27 cellular contexts compared by ENCODE assay signal in genomic region chr10:4170181-4170580, GRCh38.
"Had no signal": no experiment of that assay in that cellular context is flagged by ENCODE, and none has a peak within 500 bp of the region (broad histone marks: within the 10 kb centered on the region; RNA-seq: fewer than 3 reads in every experiment).

No MANE protein-coding gene starts in this region.

- H3K9me3 ChIP-seq: ascending aorta, body of pancreas, MG63 had no signal

- H3K27ac Mint-ChIP-seq: activated CD8-positive, alpha-beta T cell treated with anti-CD3 and anti-CD28 coated beads, Interleukin-2, amount 10 ng/mL, durations not matched to agents 7 days and 5 days; activated naive CD8-positive, alpha-beta T cell treated with anti-CD3 and anti-CD28 coated beads, Interleukin-2, amount 50 U/mL, for 24 hours; T-helper 17 cell; WTC11 had no signal

- H3K27me3 Mint-ChIP-seq: T-helper 17 cell had no signal

- H3K27ac ChIP-seq: ascending aorta, body of pancreas had no signal

- ATAC-seq: activated CD8-positive, alpha-beta T cell treated with anti-CD3 and anti-CD28 coated beads, Interleukin-2, amount 10 ng/mL, durations not matched to agents 7 days and 5 days; activated naive CD8-positive, alpha-beta T cell treated with anti-CD3 and anti-CD28 coated beads, Interleukin-2, amount 50 U/mL, for 24 hours; body of pancreas; T-helper 17 cell; WTC11 had no signal

- H3K27me3 ChIP-seq: ascending aorta, body of pancreas, MG63 had no signal

- H3K4me3 Mint-ChIP-seq: activated CD8-positive, alpha-beta T cell treated with anti-CD3 and anti-CD28 coated beads, Interleukin-2, amount 10 ng/mL, durations not matched to agents 7 days and 5 days; activated naive CD8-positive, alpha-beta T cell treated with anti-CD3 and anti-CD28 coated beads, Interleukin-2, amount 50 U/mL, for 24 hours; T-helper 17 cell; WTC11 had no signal

- H3K4me1 Mint-ChIP-seq: activated naive CD8-positive, alpha-beta T cell treated with anti-CD3 and anti-CD28 coated beads, Interleukin-2, amount 50 U/mL, for 24 hours; T-helper 17 cell had no signal

- H3K4me1 ChIP-seq: ascending aorta, body of pancreas had no signal

- H3K36me3 ChIP-seq: ascending aorta, MG63 had no signal

- FAIRE-seq: RCC 7860 had no signal

- DNase-seq: activated CD4-positive, alpha-beta T cell treated with anti-CD3 and anti-CD28 coated beads for 48 hours; activated CD4-positive, alpha-beta T cell treated with anti-CD3 and anti-CD28 coated beads, Interleukin-2, amount 50 U/mL, for 4 hours; activated CD4-positive, CD25-positive, alpha-beta regulatory T cell treated with anti-CD3 and anti-CD28 coated beads, Interleukin-2, amount 50 U/mL, for 72 hours; activated CD8-positive, alpha-beta memory T cell treated with anti-CD3 and anti-CD28 coated beads, Interleukin-2, amount 50 U/mL, for 48 hours; activated CD8-positive, alpha-beta T cell treated with anti-CD3 and anti-CD28 coated beads, Interleukin-2, amount 10 ng/mL, durations not matched to agents 7 days and 5 days; activated naive CD4-positive, alpha-beta T cell treated with anti-CD3 and anti-CD28 coated beads, Interleukin-2, amount 50 U/mL, for 16 hours; activated naive CD8-positive, alpha-beta T cell treated with anti-CD3 and anti-CD28 coated beads, Interleukin-2, amount 50 U/mL, for 24 hours; activated T-cell treated with anti-CD3 and anti-CD28 coated beads, Interleukin-2, amount 50 U/mL, for 1 hour; amniotic stem cell; body of pancreas; MG63; MV-4-11; NCI-H1092 treated with DMSO at 0.1 percent for 48 hours; NCI-H1417 treated with DMSO at 0.1 percent for 48 hours; NCI-H1694; NCI-H2029 treated with DMSO at 0.1 percent for 48 hours; NCI-H345; NCI-H510A; NCI-H526 treated with DMSO at 0.1 percent for 48 hours; NCI-H82; NK-92 treated with Interleukin-12 subunit alpha and Interleukin-12 subunit beta, amount 100 ng/mL, for 24 hours; SHP77 treated with DMSO at 0.1 percent for 48 hours; T-helper 17 cell; T-helper 9 cell had no signal

- H3K4me3 ChIP-seq: ascending aorta, body of pancreas, MG63 had no signal
